Comparison of ENCODE assay signal across 19 cellular contexts in genomic region chr9:5909999-5910398, GRCh38. TPM values are rescaled to one million over a fixed set of nuclear protein-coding genes. Genes with fewer than 3 reads are reported as not detected.
DNase-seq lines count a peak whose midpoint lies in the region; ATAC-seq and TF ChIP-seq lines count a peak whose summit lies in the region.
"Had no signal": no experiment of that assay in that cellular context is flagged by ENCODE, and none has a peak within 500 bp of the region (broad histone marks: within the 10 kb centered on the region; RNA-seq: fewer than 3 reads in every experiment).

No MANE protein-coding gene starts in this region.

- H3K4me3 ChIP-seq in AG10803 (ENCODE audit: low read length) (no peak overlapping the region), fibroblast of mammary gland (ENCODE audit: control insufficient read depth, low read depth, low read length) (no peak overlapping the region), adrenal gland (no peak overlapping the region)
- H3K4me3 ChIP-seq: body of pancreas, K562, lung, thyroid gland had no signal

- H3K27me3 Mint-ChIP-seq in activated CD8-positive, alpha-beta T cell treated with anti-CD3 and anti-CD28 coated beads for 36 hours = no peaks in the 10 kb centered on the region
- H3K27me3 Mint-ChIP-seq: naive B cell had no signal

- POLR2A ChIA-PET in activated CD8-positive, alpha-beta T cell treated with anti-CD3 and anti-CD28 coated beads for 36 hours (lab: Charles Lee) = no interaction called here

- DNase-seq in AG10803 (ENCODE audit: low read depth) = peak; percentile 6
- peak; percentile 47 for DNase-seq in HCEC 1CT
- DNase-seq in activated CD8-positive, alpha-beta T cell treated with anti-CD3 and anti-CD28 coated beads for 36 hours = no peak
- peak; percentile 62 for DNase-seq in fibroblast of mammary gland (ENCODE audit: low read depth)
- no peak for DNase-seq in adrenal gland
- DNase-seq: body of pancreas; cortex of kidney; naive B cell; NCI-H1105; NCI-H526 treated with DMSO at 0.1 percent for 48 hours; small intestine; stimulated activated CD4-positive, alpha-beta T cell treated with anti-CD3 and anti-CD28 coated beads, Interleukin-4, amount 100 ng/mL, for 4 hours; T1000; thyroid gland had no signal

- no peaks in the 10 kb centered on the region for H3K9me3 Mint-ChIP-seq in activated CD8-positive, alpha-beta T cell treated with anti-CD3 and anti-CD28 coated beads for 36 hours
- H3K9me3 Mint-ChIP-seq: naive B cell had no signal

- peaks cover 2% of the 10 kb centered on the region for H3K36me3 Mint-ChIP-seq in activated CD8-positive, alpha-beta T cell treated with anti-CD3 and anti-CD28 coated beads for 36 hours (ENCODE audit: low read depth)

- no peaks in the 10 kb centered on the region for H3K4me1 ChIP-seq in adrenal gland (replicated peaks in 1 of 2)
- H3K4me1 ChIP-seq: body of pancreas had no signal

- CTCF ChIA-PET in activated CD8-positive, alpha-beta T cell treated with anti-CD3 and anti-CD28 coated beads for 36 hours (lab: Charles Lee) = interaction anchor here (0.8 kb wide), 1 partner anchor 41 kb away, joined by 4 read pairs; no protein-coding TSS in a partner anchor

- WGBS in adrenal gland, 4 donors = 78 to 84% (median 80%) methylated on average over 3 of the region's 3 CpGs

- intact Hi-C loops in activated CD8-positive, alpha-beta T cell treated with anti-CD3 and anti-CD28 coated beads for 36 hours (cut with micrococcal nuclease) = no loop called here
- intact Hi-C loops in adrenal gland (cut with DNase I) = no loop called here

- no peak for TF ChIP-seq POLR2A in adrenal gland (IDR thresholded peaks at IDR 0.05)

- H3K4me1 Mint-ChIP-seq in activated CD8-positive, alpha-beta T cell treated with anti-CD3 and anti-CD28 coated beads for 36 hours (ENCODE audit: low read depth) = peaks cover 16% of the 10 kb centered on the region
- H3K4me1 Mint-ChIP-seq: naive B cell had no signal

- no peak overlapping the region for H3K4me3 Mint-ChIP-seq in activated CD8-positive, alpha-beta T cell treated with anti-CD3 and anti-CD28 coated beads for 36 hours
- H3K4me3 Mint-ChIP-seq: naive B cell had no signal

- ATAC-seq in activated CD8-positive, alpha-beta T cell treated with anti-CD3 and anti-CD28 coated beads for 36 hours = peak; percentile 85
- ATAC-seq in HG03196 (IDR thresholded peaks at IDR 0.05; ENCODE audit: unreplicated experiment) = no peak
- no peak for ATAC-seq in HG02588 (IDR thresholded peaks at IDR 0.05; ENCODE audit: unreplicated experiment)
- ATAC-seq in GM21576 (IDR thresholded peaks at IDR 0.05; ENCODE audit: unreplicated experiment) = no peak
- ATAC-seq: body of pancreas had no signal

- no peaks in the 10 kb centered on the region for H3K9me3 ChIP-seq in adrenal gland (replicated peaks in 1 of 3)
- H3K9me3 ChIP-seq: body of pancreas, thyroid gland had no signal

- no peaks in the 10 kb centered on the region for H3K36me3 ChIP-seq in adrenal gland (replicated peaks in 1 of 2)
- H3K36me3 ChIP-seq: thyroid gland had no signal

- no peak overlapping the region for H3K27ac ChIP-seq in adrenal gland
- H3K27ac ChIP-seq: body of pancreas, thyroid gland had no signal

- H3K27ac Mint-ChIP-seq in activated CD8-positive, alpha-beta T cell treated with anti-CD3 and anti-CD28 coated beads for 36 hours = peak overlapping the region; percentile 81
- H3K27ac Mint-ChIP-seq: naive B cell had no signal

- H3K27me3 ChIP-seq in adrenal gland = no peaks in the 10 kb centered on the region
- H3K27me3 ChIP-seq: body of pancreas, thyroid gland had no signal

- no peak for TF ChIP-seq CTCF in AG10803 (conservative IDR thresholded peaks at IDR 0.05; ENCODE audit: low read length)
- TF ChIP-seq CTCF in activated CD8-positive, alpha-beta T cell treated with anti-CD3 and anti-CD28 coated beads for 36 hours (IDR thresholded peaks at IDR 0.05) = no peak
- no peak for TF ChIP-seq CTCF in fibroblast of mammary gland (conservative IDR thresholded peaks at IDR 0.05; ENCODE audit: control insufficient read depth, insufficient read depth, low read depth, low read length)
- TF ChIP-seq CTCF in adrenal gland (IDR thresholded peaks at IDR 0.05) = no peak

RNA-seq across cellular contexts. Expression of gene MLANA, which starts 19.3 kb away (rescaled TPM):
- not detected for total RNA-seq in activated CD8-positive, alpha-beta T cell treated with anti-CD3 and anti-CD28 coated beads for 36 hours
- not detected for total RNA-seq in adrenal gland
- polyA plus RNA-seq in adrenal gland = not detected
- total RNA-seq: body of pancreas, K562, lung, thyroid gland had no signal
- polyA plus RNA-seq: K562, lung, small intestine had no signal

Comparison
In these comparisons a context has a peak if more than half of its experiments do, and no peak if none do; other contexts are left out.
1. DNase-seq: peak in AG10803 (single experiment), HCEC 1CT (single experiment) and fibroblast of mammary gland (single experiment); none in activated CD8-positive, alpha-beta T cell treated with anti-CD3 and anti-CD28 coated beads for 36 hours (single experiment) and adrenal gland (0 of 7).